ENCODE assay signal across 21 cellular contexts in the genomic region with DNA sequence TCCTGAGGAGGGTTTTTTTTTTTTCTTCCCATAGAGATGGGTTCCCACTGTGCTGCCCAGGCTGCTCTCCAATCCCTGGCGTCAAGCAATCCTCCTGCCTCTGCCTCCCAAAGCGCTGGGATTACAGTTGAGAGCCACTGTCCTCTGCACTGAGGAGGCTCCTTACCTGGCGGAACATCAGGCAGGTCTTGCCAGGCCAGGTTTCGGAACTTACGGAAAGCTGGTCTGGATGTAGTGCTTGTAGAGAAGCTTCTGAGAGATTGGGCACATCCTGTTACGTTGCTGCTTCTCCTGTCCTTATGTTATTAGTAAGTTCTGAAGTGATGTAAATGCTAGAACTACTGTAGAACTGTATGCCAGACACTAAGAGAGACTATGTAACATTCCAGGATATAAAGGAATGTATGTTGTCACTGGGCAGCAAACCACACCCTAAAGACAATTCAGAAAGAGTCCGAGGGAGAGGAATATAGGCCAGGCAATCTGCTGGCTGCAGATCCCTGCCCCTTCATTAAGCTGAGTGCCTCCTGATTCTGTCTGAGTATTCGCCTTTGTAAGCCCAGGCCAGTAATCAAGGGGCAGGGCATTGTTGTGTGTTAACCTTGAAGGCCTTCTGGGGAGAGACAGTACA. TPM values are rescaled to one million over a fixed set of nuclear protein-coding genes. Genes with fewer than 3 reads are reported as not detected.
DNase-seq lines count a peak whose midpoint lies in the region; ATAC-seq, FAIRE-seq and TF ChIP-seq lines count a peak whose summit lies in the region.
"Had no signal": no experiment of that assay in that cellular context is flagged by ENCODE, and none has a peak within 500 bp of the region (broad histone marks: within the 10 kb centered on the region; RNA-seq: fewer than 3 reads in every experiment).

No MANE protein-coding gene starts in this region.

- H3F3A ChIP-seq in GM23338 (replicated peaks; ENCODE audit: low read depth), result peaks cover 54% of the 10 kb centered on the region

- TF ChIP-seq CTCF in GM23338 (conservative IDR thresholded peaks at IDR 0.05; ENCODE audit: low read depth in 2 of 2), result no peak
- TF ChIP-seq CTCF in astrocyte of the spinal cord (IDR thresholded peaks at IDR 0.05; ENCODE audit: low read depth, low read length), result no peak

- no peak overlapping the region for H3K4me3 Mint-ChIP-seq in GM23338
- H3K4me3 Mint-ChIP-seq in activated T-cell treated with anti-CD3 and anti-CD28 coated beads, Interleukin-2, amount 50 U/mL, for 72 hours, result no peak overlapping the region
- no peak overlapping the region for H3K4me3 Mint-ChIP-seq in stimulated activated memory B cell treated with anti-CD40 and anti-IgM and Interleukin-4, amounts not matched to agents 10 μg/mL and 1 μg/mL and 100 μg/mL, for 72 hours
- H3K4me3 Mint-ChIP-seq: activated naive CD4-positive, alpha-beta T cell treated with anti-CD3 and anti-CD28 coated beads, Interleukin-2, amount 50 U/mL, for 24 hours; activated T-cell treated with anti-CD3 and anti-CD28 coated beads, Interleukin-2, amount 50 U/mL, for 4 hours; CD4-positive, CD25-positive, alpha-beta regulatory T cell; naive B cell had no signal

- H3K27ac ChIP-seq in GM23338 (ENCODE audit: low read depth), result peak overlapping the region; percentile 74; the same call in 1 of the 2 replicates
- H3K27ac ChIP-seq: coronary artery, Peyer's patch, testis had no signal

- DNase-seq in A172 (ENCODE audit: low spot score) (peak; percentile 45), GM23338 (ENCODE audit: low spot score) (no peak), astrocyte of the spinal cord (ENCODE audit: low read depth, low spot score) (peak; percentile 33), left colon (no peak), DMS53 treated with DMSO at 0.1 percent for 48 hours (lab: John Stamatoyannopoulos, UW; ENCODE audit: unreplicated experiment) (no peak), urothelium cell line (ENCODE audit: low spot score) (no peak)
- no peak for DNase-seq in activated T-cell treated with anti-CD3 and anti-CD28 coated beads, Interleukin-2, amount 50 U/mL, for 72 hours
- DNase-seq: activated CD8-positive, alpha-beta memory T cell treated with anti-CD3 and anti-CD28 coated beads for 24 hours; activated T-cell treated with anti-CD3 and anti-CD28 coated beads, Interleukin-2, amount 50 U/mL, for 4 hours; CD4-positive, CD25-positive, alpha-beta regulatory T cell; DMS153; naive B cell; NCI-H446 treated with DMSO at 0.1 percent for 48 hours; Peyer's patch; right cardiac atrium; T1000; testis had no signal

- peaks cover 7% of the 10 kb centered on the region; the same call in 1 of the 2 replicates for H4K20me1 ChIP-seq in GM23338 (replicated peaks; ENCODE audit: insufficient read depth)

- in situ Hi-C loops in astrocyte of the spinal cord (cut with HindIII; ENCODE audit: low sequenced_read_pairs), result no loop called here

- H3K9me2 ChIP-seq in GM23338 (ENCODE audit: insufficient read depth), result no peaks in the 10 kb centered on the region

- H3K27ac Mint-ChIP-seq in GM23338, result no peak overlapping the region
- H3K27ac Mint-ChIP-seq in activated T-cell treated with anti-CD3 and anti-CD28 coated beads, Interleukin-2, amount 50 U/mL, for 72 hours, result no peak overlapping the region
- no peak overlapping the region for H3K27ac Mint-ChIP-seq in stimulated activated memory B cell treated with anti-CD40 and anti-IgM and Interleukin-4, amounts not matched to agents 10 μg/mL and 1 μg/mL and 100 μg/mL, for 72 hours
- H3K27ac Mint-ChIP-seq: activated naive CD4-positive, alpha-beta T cell treated with anti-CD3 and anti-CD28 coated beads, Interleukin-2, amount 50 U/mL, for 24 hours; CD4-positive, CD25-positive, alpha-beta regulatory T cell had no signal

- peaks cover 23% of the 10 kb centered on the region for H3K27me3 Mint-ChIP-seq in GM23338 (ENCODE audit: insufficient read depth, low read depth, poor library complexity)
- H3K27me3 Mint-ChIP-seq in activated T-cell treated with anti-CD3 and anti-CD28 coated beads, Interleukin-2, amount 50 U/mL, for 72 hours (ENCODE audit: low read depth), result no peaks in the 10 kb centered on the region
- H3K27me3 Mint-ChIP-seq in stimulated activated memory B cell treated with anti-CD40 and anti-IgM and Interleukin-4, amounts not matched to agents 10 μg/mL and 1 μg/mL and 100 μg/mL, for 72 hours, result no peaks in the 10 kb centered on the region
- H3K27me3 Mint-ChIP-seq: activated naive CD4-positive, alpha-beta T cell treated with anti-CD3 and anti-CD28 coated beads, Interleukin-2, amount 50 U/mL, for 24 hours; CD4-positive, CD25-positive, alpha-beta regulatory T cell; naive B cell had no signal

- H3K4me1 ChIP-seq in GM23338 (ENCODE audit: insufficient read depth), result peaks cover 41% of the 10 kb centered on the region

- FAIRE-seq in urothelium cell line (lab: Jason Lieb, UNC), result no peak
- FAIRE-seq: GM12878 had no signal

- H3K27me3 ChIP-seq in GM23338 (ENCODE audit: insufficient read depth), result no peaks in the 10 kb centered on the region
- H3K27me3 ChIP-seq: Peyer's patch, testis had no signal

- H2AFZ ChIP-seq in GM23338, result no peak overlapping the region

- H3K4me3 ChIP-seq in GM23338, result no peak overlapping the region
- H3K4me3 ChIP-seq in astrocyte of the spinal cord (ENCODE audit: low read depth, low read length), result no peak overlapping the region
- H3K4me3 ChIP-seq: coronary artery, GM12878, Peyer's patch, testis had no signal

- peaks cover 80% of the 10 kb centered on the region for H3K36me3 Mint-ChIP-seq in GM23338 (ENCODE audit: low read depth)
- peaks cover 10% of the 10 kb centered on the region in 2 donors for H3K36me3 Mint-ChIP-seq in activated T-cell treated with anti-CD3 and anti-CD28 coated beads, Interleukin-2, amount 50 U/mL, for 72 hours (ENCODE audit: insufficient read depth in 2 of 2)
- H3K36me3 Mint-ChIP-seq in stimulated activated memory B cell treated with anti-CD40 and anti-IgM and Interleukin-4, amounts not matched to agents 10 μg/mL and 1 μg/mL and 100 μg/mL, for 72 hours, result peaks cover 50% of the 10 kb centered on the region

- no peaks in the 10 kb centered on the region for H3K79me2 ChIP-seq in GM23338 (replicated peaks; ENCODE audit: insufficient read depth)

- peaks cover 55% of the 10 kb centered on the region for H3K4me1 Mint-ChIP-seq in GM23338
- H3K4me1 Mint-ChIP-seq in activated T-cell treated with anti-CD3 and anti-CD28 coated beads, Interleukin-2, amount 50 U/mL, for 72 hours (ENCODE audit: low read depth), result no peaks in the 10 kb centered on the region
- no peaks in the 10 kb centered on the region for H3K4me1 Mint-ChIP-seq in stimulated activated memory B cell treated with anti-CD40 and anti-IgM and Interleukin-4, amounts not matched to agents 10 μg/mL and 1 μg/mL and 100 μg/mL, for 72 hours

- H3K36me3 ChIP-seq in GM23338 (ENCODE audit: insufficient read depth), result peaks cover 45% of the 10 kb centered on the region

- no peak for ATAC-seq in GM23338
- peak; percentile 48 for ATAC-seq in left colon
- no peak for ATAC-seq in activated T-cell treated with anti-CD3 and anti-CD28 coated beads, Interleukin-2, amount 50 U/mL, for 72 hours (replicated peaks in 1 of 2)
- ATAC-seq in stimulated activated memory B cell treated with anti-CD40 and anti-IgM and Interleukin-4, amounts not matched to agents 10 μg/mL and 1 μg/mL and 100 μg/mL, for 72 hours, result no peak
- ATAC-seq: activated T-cell treated with anti-CD3 and anti-CD28 coated beads, Interleukin-2, amount 50 U/mL, for 4 hours; GM12878 had no signal

- H3K4me2 ChIP-seq in GM23338, result 0 out of 2 replicates have a peak overlapping the region, but pooled peaks have one; percentile 32

- H3K9me3 Mint-ChIP-seq in GM23338, result no peaks in the 10 kb centered on the region
- no peaks in the 10 kb centered on the region for H3K9me3 Mint-ChIP-seq in activated T-cell treated with anti-CD3 and anti-CD28 coated beads, Interleukin-2, amount 50 U/mL, for 72 hours
- no peaks in the 10 kb centered on the region for H3K9me3 Mint-ChIP-seq in stimulated activated memory B cell treated with anti-CD40 and anti-IgM and Interleukin-4, amounts not matched to agents 10 μg/mL and 1 μg/mL and 100 μg/mL, for 72 hours
- H3K9me3 Mint-ChIP-seq: activated naive CD4-positive, alpha-beta T cell treated with anti-CD3 and anti-CD28 coated beads, Interleukin-2, amount 50 U/mL, for 24 hours; activated T-cell treated with anti-CD3 and anti-CD28 coated beads, Interleukin-2, amount 50 U/mL, for 4 hours; CD4-positive, CD25-positive, alpha-beta regulatory T cell; naive B cell had no signal

- intact Hi-C loops in left colon (cut with DNase I, micrococcal nuclease), result no loop called here

TF ChIP-seq in GM23338, 12 proteins besides CTCF, POLR2A, EP300 and RAD21 (continues in another document):
- no peak for TF ChIP-seq ETS1 (IDR thresholded peaks at IDR 0.05)
- no peak for TF ChIP-seq CREB1 (CRISPR knock-in tag; IDR thresholded peaks at IDR 0.05; ENCODE audit: low read depth)
- TF ChIP-seq NANOG (IDR thresholded peaks at IDR 0.05; ENCODE audit: borderline replicate concordance), result no peak
- no peak for TF ChIP-seq STAT1 (IDR thresholded peaks at IDR 0.05; ENCODE audit: unreplicated experiment)
- no peak for TF ChIP-seq ZNF114 (CRISPR knock-in tag; IDR thresholded peaks at IDR 0.05)
- TF ChIP-seq ZNF331 (CRISPR knock-in tag; IDR thresholded peaks at IDR 0.05; ENCODE audit: low read depth), result no peak
- no peak for TF ChIP-seq EZH2phosphoT487 (IDR thresholded peaks at IDR 0.05; ENCODE audit: unreplicated experiment)
- no peak for TF ChIP-seq JUNB (IDR thresholded peaks at IDR 0.05; ENCODE audit: unreplicated experiment)

RNA-seq across cellular contexts. Expression of gene ETV4, which starts 21.1 kb away (rescaled TPM):
- total RNA-seq in A172 (2014; rRNA removed; shearing (Covaris generic)), result 13.4 and 14.4 TPM in 2 replicates
- 126 and 149 TPM in 2 replicates for total RNA-seq in GM23338 (2014; rRNA removed; shearing (Covaris generic))
- polyA plus RNA-seq in GM23338 (2016; fragmentation: Nextera tagmentation; extraction: Ambion mirVana), result 93.1 and 97.2 TPM in 2 replicates
- under 1 TPM; 0.89 to 0.95 TPM for total RNA-seq in left colon
- total RNA-seq in activated T-cell treated with anti-CD3 and anti-CD28 coated beads, Interleukin-2, amount 50 U/mL, for 72 hours, result 1 to 10 TPM; 1.2 to 2.1 TPM
- total RNA-seq: CD4-positive, CD25-positive, alpha-beta regulatory T cell had no signal
- polyA plus RNA-seq: CD4-positive, CD25-positive, alpha-beta regulatory T cell had no signal

RNA-seq across cellular contexts. Expression of gene DHX8, which starts 41.3 kb away (rescaled TPM):
- 45.7 and 52.3 TPM in 2 replicates for total RNA-seq in A172 (2014; rRNA removed; shearing (Covaris generic))
- 27.3 and 35.3 TPM in 2 replicates for total RNA-seq in GM23338 (2014; rRNA removed; shearing (Covaris generic))
- 81.1 and 89.2 TPM in 2 replicates for polyA plus RNA-seq in GM23338 (2016; fragmentation: Nextera tagmentation; extraction: Ambion mirVana)
- 10 to 100 TPM; 42.5 to 49.8 TPM for total RNA-seq in left colon
- 10 to 100 TPM; 53.8 to 61.1 TPM for total RNA-seq in activated T-cell treated with anti-CD3 and anti-CD28 coated beads, Interleukin-2, amount 50 U/mL, for 72 hours

Comparison
In these comparisons a context has a peak if more than half of its experiments do, and no peak if none do; other contexts are left out.
1. DNase-seq: peak in A172 (single experiment) and astrocyte of the spinal cord (single experiment); none in GM23338 (single experiment), left colon (0 of 2), DMS53 treated with DMSO at 0.1 percent for 48 hours (single experiment), urothelium cell line (single experiment) and activated T-cell treated with anti-CD3 and anti-CD28 coated beads, Interleukin-2, amount 50 U/mL, for 72 hours (0 of 2).